Comparison of ENCODE assay signal across 20 cellular contexts in genomic region chr11:36404831-36405230, GRCh38.
DNase-seq lines count a peak whose midpoint lies in the region; ATAC-seq and TF ChIP-seq lines count a peak whose summit lies in the region.
"Had no signal": no experiment of that assay in that cellular context is flagged by ENCODE, and none has a peak within 500 bp of the region (broad histone marks: within the 10 kb centered on the region; RNA-seq: fewer than 3 reads in every experiment).

No MANE protein-coding gene starts in this region.

- H3K27ac Mint-ChIP-seq in CD8-positive, alpha-beta memory T cell = peak overlapping the region in 5 of 8 donors; percentile 20 to 83 (median 72)
- H3K27ac Mint-ChIP-seq in effector memory CD8-positive, alpha-beta T cell = peak overlapping the region; percentile 20 to 96
- H3K27ac Mint-ChIP-seq in natural killer cell = peak overlapping the region; percentile 97 to 99
- H3K27ac Mint-ChIP-seq: CD4-positive, CD25-positive, alpha-beta regulatory T cell had no signal

- no peak overlapping the region for H3K27ac ChIP-seq in CD8-positive, alpha-beta memory T cell (ENCODE audit: low read depth, low read length)
- H3K27ac ChIP-seq: A549, SJCRH30 had no signal

- peaks cover 0 to 3% of the 10 kb centered on the region in 2 donors for H3K27me3 Mint-ChIP-seq in CD8-positive, alpha-beta memory T cell
- no peaks in the 10 kb centered on the region for H3K27me3 Mint-ChIP-seq in effector memory CD8-positive, alpha-beta T cell
- no peaks in the 10 kb centered on the region for H3K27me3 Mint-ChIP-seq in natural killer cell (ENCODE audit: low read depth in 2 of 2)

- CTCF ChIA-PET in CD8-positive, alpha-beta memory T cell (lab: Charles Lee) = no interaction called here

- DNase-seq in CD8-positive, alpha-beta memory T cell = no peak
- DNase-seq in M059J (ENCODE audit: low read depth) = peak; percentile 32
- no peak for DNase-seq in effector memory CD8-positive, alpha-beta T cell
- no peak for DNase-seq in natural killer cell
- no peak for DNase-seq in amniotic stem cell (lab: John Stamatoyannopoulos, UW)
- no peak for DNase-seq in NCI-H1930 (lab: John Stamatoyannopoulos, UW)
- DNase-seq in NCI-H1105 (lab: John Stamatoyannopoulos, UW) = no peak
- DNase-seq: CD4-positive, CD25-positive, alpha-beta regulatory T cell; COR-L47; H7; Kasumi-1; MG63; NCI-H1048; NCI-H1436 treated with DMSO at 0.1 percent for 48 hours; NCI-H2029 treated with DMSO at 0.1 percent for 48 hours; NCI-H446; NCI-H526; OCI-M1; SJCRH30 had no signal

- peaks cover 11% of the 10 kb centered on the region for H3K36me3 ChIP-seq in CD8-positive, alpha-beta memory T cell (ENCODE audit: insufficient read depth, low read length)
- H3K36me3 ChIP-seq: MG63 had no signal

- H3K4me3 Mint-ChIP-seq in CD8-positive, alpha-beta memory T cell = no peak overlapping the region
- no peak overlapping the region for H3K4me3 Mint-ChIP-seq in effector memory CD8-positive, alpha-beta T cell
- no peak overlapping the region for H3K4me3 Mint-ChIP-seq in natural killer cell
- H3K4me3 Mint-ChIP-seq: CD4-positive, CD25-positive, alpha-beta regulatory T cell had no signal

- no peak overlapping the region for H3K4me3 ChIP-seq in CD8-positive, alpha-beta memory T cell (ENCODE audit: low read length)
- H3K4me3 ChIP-seq: A549, MG63, SJCRH30 had no signal

- H3K36me3 Mint-ChIP-seq in CD8-positive, alpha-beta memory T cell = peaks cover 11 to 84% (median 23%) of the 10 kb centered on the region in 3 donors
- H3K36me3 Mint-ChIP-seq in effector memory CD8-positive, alpha-beta T cell (ENCODE audit: insufficient read depth) = peaks cover 86% of the 10 kb centered on the region
- H3K36me3 Mint-ChIP-seq in natural killer cell = peaks cover 25% of the 10 kb centered on the region
- H3K36me3 Mint-ChIP-seq: CD4-positive, CD25-positive, alpha-beta regulatory T cell had no signal

- peaks cover 60 to 84% (median 82%) of the 10 kb centered on the region in 3 donors for H3K4me1 Mint-ChIP-seq in CD8-positive, alpha-beta memory T cell
- H3K4me1 Mint-ChIP-seq in effector memory CD8-positive, alpha-beta T cell (ENCODE audit: low read depth in 2 of 2) = peaks cover 49 to 76% of the 10 kb centered on the region in 2 donors
- H3K4me1 Mint-ChIP-seq in natural killer cell = peaks cover 61 to 65% of the 10 kb centered on the region in 2 donors

- no peaks in the 10 kb centered on the region for H3K27me3 ChIP-seq in CD8-positive, alpha-beta memory T cell (ENCODE audit: insufficient read depth, low read length, poor library complexity, severe bottlenecking)
- H3K27me3 ChIP-seq: MG63, SJCRH30 had no signal

- no peaks in the 10 kb centered on the region for H3K9me3 Mint-ChIP-seq in CD8-positive, alpha-beta memory T cell
- H3K9me3 Mint-ChIP-seq in effector memory CD8-positive, alpha-beta T cell = no peaks in the 10 kb centered on the region
- H3K9me3 Mint-ChIP-seq in natural killer cell = no peaks in the 10 kb centered on the region

- TF ChIP-seq CTCF in natural killer cell (IDR thresholded peaks at IDR 0.05) = no peak

- ATAC-seq in effector memory CD8-positive, alpha-beta T cell (replicated peaks) = no peak
- no peak for ATAC-seq in natural killer cell
- ATAC-seq: A549 had no signal

- intact Hi-C loops in natural killer cell (cut with micrococcal nuclease) = no loop called here

- H3K9me3 ChIP-seq in CD8-positive, alpha-beta memory T cell (ENCODE audit: low read length) = no peaks in the 10 kb centered on the region
- H3K9me3 ChIP-seq: A549, MG63, SJCRH30 had no signal

- POLR2A ChIA-PET in CD8-positive, alpha-beta memory T cell (lab: Charles Lee) = no interaction called here

- H3K4me1 ChIP-seq in CD8-positive, alpha-beta memory T cell (ENCODE audit: insufficient read depth, low read length) = peaks cover 24% of the 10 kb centered on the region
